Comparison of ENCODE assay signal across 19 cellular contexts in genomic region chr11:76030286-76030685, GRCh38.
DNase-seq lines count a peak whose midpoint lies in the region; ATAC-seq and TF ChIP-seq lines count a peak whose summit lies in the region.
"Had no signal": no experiment of that assay in that cellular context is flagged by ENCODE, and none has a peak within 500 bp of the region (broad histone marks: within the 10 kb centered on the region; RNA-seq: fewer than 3 reads in every experiment).

No MANE protein-coding gene starts in this region.

- H2AK5ac ChIP-seq in mesendoderm (ENCODE audit: low read length) = no peak overlapping the region

- no peak for TF ChIP-seq POLR2A in GM18505 (IDR thresholded peaks at IDR 0.05; ENCODE audit: borderline replicate concordance, extremely low read depth, insufficient read depth, insufficient read length)

- H3K79me1 ChIP-seq in mesendoderm (ENCODE audit: low read length) = no peaks in the 10 kb centered on the region

- POLR2A ChIA-PET in Panc1 (lab: Charles Lee) = no interaction called here

- CTCF ChIA-PET in Panc1 (lab: Charles Lee) = no interaction called here

- ATAC-seq in Panc1 (peak; percentile 95), GM19452 (IDR thresholded peaks at IDR 0.05; ENCODE audit: unreplicated experiment) (no peak), GM18505 (IDR thresholded peaks at IDR 0.05; ENCODE audit: unreplicated experiment) (no peak), HG03097 (IDR thresholded peaks at IDR 0.05; ENCODE audit: low FRiP score, unreplicated experiment) (no peak)
- ATAC-seq: activated naive CD8-positive, alpha-beta T cell treated with anti-CD3 and anti-CD28 coated beads, Interleukin-2, amount 50 U/mL, for 24 hours; activated T-cell treated with anti-CD3 and anti-CD28 coated beads, Interleukin-2, amount 50 U/mL, for 4 hours; esophagus mucosa; left colon had no signal

- no peaks in the 10 kb centered on the region for H3K79me2 ChIP-seq in mesendoderm (ENCODE audit: control insufficient read depth, insufficient read depth, low read length)

- no TSS peak for BruUV-seq in Panc1 (replicated peaks; lab: Mats Ljungman, UMichigan)

- H2BK15ac ChIP-seq in mesendoderm (replicated peaks; ENCODE audit: low read depth) = no peak overlapping the region

- no peak overlapping the region for H3K4me2 ChIP-seq in mesendoderm (ENCODE audit: low read length)

- no CpG with 5 or more reads among the region's 5 CpGs for WGBS in mesendoderm (ENCODE audit: extremely low coverage, insufficient coverage, low lambda C conversion rate)

- H2BK120ac ChIP-seq in mesendoderm (ENCODE audit: low read depth, low read length) = no peak overlapping the region

- H3K4me3 ChIP-seq in Panc1 (ENCODE audit: low read depth in 2 of 2, low read length in 2 of 2) = peak overlapping the region in 1 of 2 experiments; percentile 14; a peak in 2 of 4 replicates
- no peak overlapping the region for H3K4me3 ChIP-seq in mesendoderm (ENCODE audit: low read length)
- H3K4me3 ChIP-seq: coronary artery, MG63 had no signal

- no peak overlapping the region for H4K8ac ChIP-seq in mesendoderm (ENCODE audit: low read depth, low read length)

- H3K36me3 ChIP-seq in Panc1 (ENCODE audit: control insufficient read depth, insufficient read depth, low read length) = no peaks in the 10 kb centered on the region
- no peaks in the 10 kb centered on the region for H3K36me3 ChIP-seq in mesendoderm (ENCODE audit: control insufficient read depth, insufficient read depth, low read length)
- H3K36me3 ChIP-seq: MG63 had no signal

- H3K4me1 ChIP-seq in Panc1 (ENCODE audit: control insufficient read depth, insufficient read depth, low read length) (peaks cover 42% of the 10 kb centered on the region), mesendoderm (ENCODE audit: control insufficient read depth, low read depth, low read length) (no peaks in the 10 kb centered on the region)

- no peak for TF ChIP-seq CTCF in Panc1 (IDR thresholded peaks at IDR 0.05)

- no peak overlapping the region for H4K5ac ChIP-seq in mesendoderm (ENCODE audit: low read length)

- in situ Hi-C loops in Caki2 (cut with HindIII; ENCODE audit: low pct_unique_long_range_greater_than_20kb, low sequenced_read_pairs) (no loop called here), Panc1 (cut with HindIII; ENCODE audit: low pct_unique_long_range_greater_than_20kb, low sequenced_read_pairs) (no loop called here)

- intact Hi-C loops in Panc1 (cut with micrococcal nuclease; ENCODE audit: unreplicated experiment) = no loop called here

- H3K27me3 ChIP-seq in Panc1 (ENCODE audit: control insufficient read depth, insufficient read depth, low read length) (no peaks in the 10 kb centered on the region), mesendoderm (ENCODE audit: insufficient read depth, low read length, poor library complexity) (no peaks in the 10 kb centered on the region)
- H3K27me3 ChIP-seq: MG63 had no signal

- DNase-seq in Caki2 (ENCODE audit: low read depth) (peak; percentile 73), Panc1 (ENCODE audit: low read depth, low spot score) (peak; percentile 89), dermis blood vessel endothelial cell (peak; percentile 93), mesendoderm (peak; percentile 47), medulla oblongata (ENCODE audit: extremely low spot score) (no peak)
- DNase-seq: activated CD4-positive, alpha-beta memory T cell treated with anti-CD3 and anti-CD28 coated beads for 36 hours; activated naive CD8-positive, alpha-beta T cell treated with anti-CD3 and anti-CD28 coated beads, Interleukin-2, amount 50 U/mL, for 24 hours; activated T-cell treated with anti-CD3 and anti-CD28 coated beads, Interleukin-2, amount 50 U/mL, for 4 hours; hypothalamus; left colon; MG63; NCI-H1930; NCI-H524 treated with DMSO at 0.1 percent for 48 hours; stimulated activated CD4-positive, alpha-beta T cell treated with anti-CD3 and anti-CD28 coated beads, Interleukin-15, amount 100 ng/mL, for 24 hours had no signal

- H3K9me3 ChIP-seq in Panc1 (ENCODE audit: control insufficient read depth, insufficient read depth, low read depth, low read length) = peaks cover 13% of the 10 kb centered on the region; the same call in 1 of the 2 replicates

- H2BK5ac ChIP-seq in mesendoderm (ENCODE audit: low read length) = no peak overlapping the region

- H3K27ac ChIP-seq in Panc1 (ENCODE audit: low read length) (peak overlapping the region; percentile 77), mesendoderm (ENCODE audit: low read depth, low read length) (no peak overlapping the region)
- H3K27ac ChIP-seq: coronary artery had no signal

- no peak overlapping the region for H3K56ac ChIP-seq in mesendoderm (ENCODE audit: low read length)

- no peak overlapping the region for H3K9ac ChIP-seq in mesendoderm (ENCODE audit: low read length)

- H3K23ac ChIP-seq in mesendoderm (ENCODE audit: low read length) = no peak overlapping the region

- no peak overlapping the region for H3K18ac ChIP-seq in mesendoderm (ENCODE audit: low read length)

- no peak overlapping the region for H3K4ac ChIP-seq in mesendoderm (ENCODE audit: low read depth, low read length)
